1 cellular context compared by ENCODE assay signal in the genomic region with DNA sequence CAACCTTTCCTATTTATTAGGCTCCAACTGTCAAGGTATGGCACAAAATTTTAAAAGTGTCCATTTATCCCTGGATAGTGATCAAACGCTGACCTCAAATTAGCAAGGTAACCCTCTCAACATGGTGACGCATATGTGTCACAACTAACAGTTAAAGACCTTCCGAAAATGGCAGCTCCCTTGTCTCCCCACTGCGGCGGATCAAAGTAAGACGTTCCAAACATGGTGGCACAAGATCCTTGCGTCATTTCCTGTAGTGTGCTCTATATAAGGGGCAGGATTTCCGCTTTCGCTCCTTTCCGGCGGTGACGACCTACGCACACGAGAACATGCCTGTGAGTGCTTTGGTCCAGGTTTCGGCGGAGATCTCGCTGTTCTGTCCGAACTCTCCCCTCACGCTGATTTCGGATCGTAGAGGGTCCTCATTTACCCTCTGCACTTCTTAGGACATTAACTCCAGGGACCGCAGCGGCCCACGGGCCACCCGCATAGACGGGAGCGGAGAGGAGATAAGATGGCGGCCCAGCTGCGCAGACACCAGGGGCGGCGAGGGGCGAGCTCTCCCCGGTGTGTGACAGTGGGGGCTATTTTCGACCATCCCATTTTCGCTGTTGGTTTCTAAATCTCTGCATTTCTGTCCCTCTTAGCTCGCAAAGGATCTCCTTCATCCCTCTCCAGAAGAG.
A peak's percentile ranks its signal among the peaks of the same experiment; 100 is the strongest.
TF ChIP-seq lines count a peak whose summit lies in the region.

A gene (plus strand): TSS at position 295 of the 683 bp plus-strand sequence. CDS start 35 bp downstream, at position 330.

TF ChIP-seq in HEK293, 187 proteins besides CTCF, POLR2A, EP300 and RAD21 (continued from another document and continues in another):
- TF ChIP-seq, protein P1, sequence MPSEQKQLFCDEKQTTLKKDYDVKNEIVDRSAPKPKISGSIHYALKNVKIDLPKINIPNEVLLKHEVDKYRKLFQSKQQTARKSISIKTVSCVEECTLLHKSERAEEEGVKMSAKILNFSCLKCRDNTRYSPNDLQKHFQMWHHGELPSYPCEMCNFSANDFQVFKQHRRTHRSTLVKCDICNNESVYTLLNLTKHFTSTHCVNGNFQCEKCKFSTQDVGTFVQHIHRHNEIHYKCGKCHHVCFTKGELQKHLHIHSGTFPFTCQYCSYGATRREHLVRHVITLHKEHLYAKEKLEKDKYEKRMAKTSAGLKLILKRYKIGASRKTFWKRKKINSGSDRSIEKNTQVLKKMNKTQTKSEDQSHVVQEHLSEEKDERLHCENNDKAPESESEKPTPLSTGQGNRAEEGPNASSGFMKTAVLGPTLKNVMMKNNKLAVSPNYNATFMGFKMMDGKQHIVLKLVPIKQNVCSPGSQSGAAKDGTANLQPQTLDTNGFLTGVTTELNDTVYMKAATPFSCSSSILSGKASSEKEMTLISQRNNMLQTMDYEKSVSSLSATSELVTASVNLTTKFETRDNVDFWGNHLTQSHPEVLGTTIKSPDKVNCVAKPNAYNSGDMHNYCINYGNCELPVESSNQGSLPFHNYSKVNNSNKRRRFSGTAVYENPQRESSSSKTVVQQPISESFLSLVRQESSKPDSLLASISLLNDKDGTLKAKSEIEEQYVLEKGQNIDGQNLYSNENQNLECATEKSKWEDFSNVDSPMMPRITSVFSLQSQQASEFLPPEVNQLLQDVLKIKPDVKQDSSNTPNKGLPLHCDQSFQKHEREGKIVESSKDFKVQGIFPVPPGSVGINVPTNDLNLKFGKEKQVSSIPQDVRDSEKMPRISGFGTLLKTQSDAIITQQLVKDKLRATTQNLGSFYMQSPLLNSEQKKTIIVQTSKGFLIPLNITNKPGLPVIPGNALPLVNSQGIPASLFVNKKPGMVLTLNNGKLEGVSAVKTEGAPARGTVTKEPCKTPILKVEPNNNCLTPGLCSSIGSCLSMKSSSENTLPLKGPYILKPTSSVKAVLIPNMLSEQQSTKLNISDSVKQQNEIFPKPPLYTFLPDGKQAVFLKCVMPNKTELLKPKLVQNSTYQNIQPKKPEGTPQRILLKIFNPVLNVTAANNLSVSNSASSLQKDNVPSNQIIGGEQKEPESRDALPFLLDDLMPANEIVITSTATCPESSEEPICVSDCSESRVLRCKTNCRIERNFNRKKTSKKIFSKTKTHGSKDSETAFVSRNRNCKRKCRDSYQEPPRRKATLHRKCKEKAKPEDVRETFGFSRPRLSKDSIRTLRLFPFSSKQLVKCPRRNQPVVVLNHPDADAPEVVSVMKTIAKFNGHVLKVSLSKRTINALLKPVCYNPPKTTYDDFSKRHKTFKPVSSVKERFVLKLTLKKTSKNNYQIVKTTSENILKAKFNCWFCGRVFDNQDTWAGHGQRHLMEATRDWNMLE (tag by site-specific recombination; conservative IDR thresholded peaks at IDR 0.05; ENCODE audit: low read depth) = peak; percentile 96
- TF ChIP-seq TCF7L2 (IDR thresholded peaks at IDR 0.05; ENCODE audit: borderline replicate concordance, low read depth, low read length) (peak; percentile 100), PRDM1 (tag by site-specific recombination; IDR thresholded peaks at IDR 0.05) (peak; percentile 39; the same call in 1 of the 2 replicates), ZNF514 (tag by site-specific recombination; IDR thresholded peaks at IDR 0.05) (no peak), ZNF677 (tag by site-specific recombination; IDR thresholded peaks at IDR 0.05) (no peak), MEIS1 (CRISPR knock-in tag; IDR thresholded peaks at IDR 0.05; ENCODE audit: borderline replicate concordance) (no peak), ZNF248 (tag by site-specific recombination; IDR thresholded peaks at IDR 0.05) (no peak), TRIM28 (IDR thresholded peaks at IDR 0.05; ENCODE audit: borderline replicate concordance, low read length) (peak; percentile 76; the same call in 1 of the 2 replicates), ZNF391 (tag by site-specific recombination; IDR thresholded peaks at IDR 0.05; ENCODE audit: borderline replicate concordance, low read depth) (peak; percentile 73; the same call in 1 of the 2 replicates), HOXA7 (CRISPR knock-in tag; IDR thresholded peaks at IDR 0.05; ENCODE audit: borderline replicate concordance) (no peak), ZNF777 (tag by site-specific recombination; IDR thresholded peaks at IDR 0.05; ENCODE audit: borderline replicate concordance) (peak; percentile 46; the same call in 1 of the 2 replicates), ZNF660 (tag by site-specific recombination; IDR thresholded peaks at IDR 0.05) (peak; percentile 93)
- TF ChIP-seq, protein P2, sequence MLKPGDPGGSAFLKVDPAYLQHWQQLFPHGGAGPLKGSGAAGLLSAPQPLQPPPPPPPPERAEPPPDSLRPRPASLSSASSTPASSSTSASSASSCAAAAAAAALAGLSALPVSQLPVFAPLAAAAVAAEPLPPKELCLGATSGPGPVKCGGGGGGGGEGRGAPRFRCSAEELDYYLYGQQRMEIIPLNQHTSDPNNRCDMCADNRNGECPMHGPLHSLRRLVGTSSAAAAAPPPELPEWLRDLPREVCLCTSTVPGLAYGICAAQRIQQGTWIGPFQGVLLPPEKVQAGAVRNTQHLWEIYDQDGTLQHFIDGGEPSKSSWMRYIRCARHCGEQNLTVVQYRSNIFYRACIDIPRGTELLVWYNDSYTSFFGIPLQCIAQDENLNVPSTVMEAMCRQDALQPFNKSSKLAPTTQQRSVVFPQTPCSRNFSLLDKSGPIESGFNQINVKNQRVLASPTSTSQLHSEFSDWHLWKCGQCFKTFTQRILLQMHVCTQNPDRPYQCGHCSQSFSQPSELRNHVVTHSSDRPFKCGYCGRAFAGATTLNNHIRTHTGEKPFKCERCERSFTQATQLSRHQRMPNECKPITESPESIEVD (tag by site-specific recombination; IDR thresholded peaks at IDR 0.05) = no peak; the same call in 1 of the 2 replicates
- TF ChIP-seq, protein P3, sequence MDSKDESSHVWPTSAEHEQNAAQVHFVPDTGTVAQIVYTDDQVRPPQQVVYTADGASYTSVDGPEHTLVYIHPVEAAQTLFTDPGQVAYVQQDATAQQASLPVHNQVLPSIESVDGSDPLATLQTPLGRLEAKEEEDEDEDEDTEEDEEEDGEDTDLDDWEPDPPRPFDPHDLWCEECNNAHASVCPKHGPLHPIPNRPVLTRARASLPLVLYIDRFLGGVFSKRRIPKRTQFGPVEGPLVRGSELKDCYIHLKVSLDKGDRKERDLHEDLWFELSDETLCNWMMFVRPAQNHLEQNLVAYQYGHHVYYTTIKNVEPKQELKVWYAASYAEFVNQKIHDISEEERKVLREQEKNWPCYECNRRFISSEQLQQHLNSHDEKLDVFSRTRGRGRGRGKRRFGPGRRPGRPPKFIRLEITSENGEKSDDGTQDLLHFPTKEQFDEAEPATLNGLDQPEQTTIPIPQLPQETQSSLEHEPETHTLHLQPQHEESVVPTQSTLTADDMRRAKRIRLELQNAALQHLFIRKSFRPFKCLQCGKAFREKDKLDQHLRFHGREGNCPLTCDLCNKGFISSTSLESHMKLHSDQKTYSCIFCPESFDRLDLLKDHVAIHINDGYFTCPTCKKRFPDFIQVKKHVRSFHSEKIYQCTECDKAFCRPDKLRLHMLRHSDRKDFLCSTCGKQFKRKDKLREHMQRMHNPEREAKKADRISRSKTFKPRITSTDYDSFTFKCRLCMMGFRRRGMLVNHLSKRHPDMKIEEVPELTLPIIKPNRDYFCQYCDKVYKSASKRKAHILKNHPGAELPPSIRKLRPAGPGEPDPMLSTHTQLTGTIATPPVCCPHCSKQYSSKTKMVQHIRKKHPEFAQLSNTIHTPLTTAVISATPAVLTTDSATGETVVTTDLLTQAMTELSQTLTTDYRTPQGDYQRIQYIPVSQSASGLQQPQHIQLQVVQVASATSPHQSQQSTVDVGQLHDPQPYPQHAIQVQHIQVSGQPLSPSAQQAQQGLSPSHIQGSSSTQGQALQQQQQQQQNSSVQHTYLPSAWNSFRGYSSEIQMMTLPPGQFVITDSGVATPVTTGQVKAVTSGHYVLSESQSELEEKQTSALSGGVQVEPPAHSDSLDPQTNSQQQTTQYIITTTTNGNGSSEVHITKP (tag by site-specific recombination; IDR thresholded peaks at IDR 0.05) = peak; percentile 97
- TF ChIP-seq, protein P4, sequence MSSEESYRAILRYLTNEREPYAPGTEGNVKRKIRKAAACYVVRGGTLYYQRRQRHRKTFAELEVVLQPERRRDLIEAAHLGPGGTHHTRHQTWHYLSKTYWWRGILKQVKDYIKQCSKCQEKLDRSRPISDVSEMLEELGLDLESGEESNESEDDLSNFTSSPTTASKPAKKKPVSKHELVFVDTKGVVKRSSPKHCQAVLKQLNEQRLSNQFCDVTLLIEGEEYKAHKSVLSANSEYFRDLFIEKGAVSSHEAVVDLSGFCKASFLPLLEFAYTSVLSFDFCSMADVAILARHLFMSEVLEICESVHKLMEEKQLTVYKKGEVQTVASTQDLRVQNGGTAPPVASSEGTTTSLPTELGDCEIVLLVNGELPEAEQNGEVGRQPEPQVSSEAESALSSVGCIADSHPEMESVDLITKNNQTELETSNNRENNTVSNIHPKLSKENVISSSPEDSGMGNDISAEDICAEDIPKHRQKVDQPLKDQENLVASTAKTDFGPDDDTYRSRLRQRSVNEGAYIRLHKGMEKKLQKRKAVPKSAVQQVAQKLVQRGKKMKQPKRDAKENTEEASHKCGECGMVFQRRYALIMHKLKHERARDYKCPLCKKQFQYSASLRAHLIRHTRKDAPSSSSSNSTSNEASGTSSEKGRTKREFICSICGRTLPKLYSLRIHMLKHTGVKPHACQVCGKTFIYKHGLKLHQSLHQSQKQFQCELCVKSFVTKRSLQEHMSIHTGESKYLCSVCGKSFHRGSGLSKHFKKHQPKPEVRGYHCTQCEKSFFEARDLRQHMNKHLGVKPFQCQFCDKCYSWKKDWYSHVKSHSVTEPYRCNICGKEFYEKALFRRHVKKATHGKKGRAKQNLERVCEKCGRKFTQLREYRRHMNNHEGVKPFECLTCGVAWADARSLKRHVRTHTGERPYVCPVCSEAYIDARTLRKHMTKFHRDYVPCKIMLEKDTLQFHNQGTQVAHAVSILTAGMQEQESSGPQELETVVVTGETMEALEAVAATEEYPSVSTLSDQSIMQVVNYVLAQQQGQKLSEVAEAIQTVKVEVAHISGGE (tag by site-specific recombination; conservative IDR thresholded peaks at IDR 0.05; ENCODE audit: low read depth) = peak; percentile 98
- TF ChIP-seq, protein P5, sequence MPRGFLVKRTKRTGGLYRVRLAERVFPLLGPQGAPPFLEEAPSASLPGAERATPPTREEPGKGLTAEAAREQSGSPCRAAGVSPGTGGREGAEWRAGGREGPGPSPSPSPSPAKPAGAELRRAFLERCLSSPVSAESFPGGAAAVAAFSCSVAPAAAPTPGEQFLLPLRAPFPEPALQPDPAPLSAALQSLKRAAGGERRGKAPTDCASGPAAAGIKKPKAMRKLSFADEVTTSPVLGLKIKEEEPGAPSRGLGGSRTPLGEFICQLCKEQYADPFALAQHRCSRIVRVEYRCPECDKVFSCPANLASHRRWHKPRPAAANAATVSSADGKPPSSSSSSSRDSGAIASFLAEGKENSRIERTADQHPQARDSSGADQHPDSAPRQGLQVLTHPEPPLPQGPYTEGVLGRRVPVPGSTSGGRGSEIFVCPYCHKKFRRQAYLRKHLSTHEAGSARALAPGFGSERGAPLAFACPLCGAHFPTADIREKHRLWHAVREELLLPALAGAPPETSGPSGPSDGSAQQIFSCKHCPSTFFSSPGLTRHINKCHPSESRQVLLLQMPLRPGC (tag by site-specific recombination; IDR thresholded peaks at IDR 0.05) = peak; percentile 78; the same call in 1 of the 2 replicates
- TF ChIP-seq, protein P6, sequence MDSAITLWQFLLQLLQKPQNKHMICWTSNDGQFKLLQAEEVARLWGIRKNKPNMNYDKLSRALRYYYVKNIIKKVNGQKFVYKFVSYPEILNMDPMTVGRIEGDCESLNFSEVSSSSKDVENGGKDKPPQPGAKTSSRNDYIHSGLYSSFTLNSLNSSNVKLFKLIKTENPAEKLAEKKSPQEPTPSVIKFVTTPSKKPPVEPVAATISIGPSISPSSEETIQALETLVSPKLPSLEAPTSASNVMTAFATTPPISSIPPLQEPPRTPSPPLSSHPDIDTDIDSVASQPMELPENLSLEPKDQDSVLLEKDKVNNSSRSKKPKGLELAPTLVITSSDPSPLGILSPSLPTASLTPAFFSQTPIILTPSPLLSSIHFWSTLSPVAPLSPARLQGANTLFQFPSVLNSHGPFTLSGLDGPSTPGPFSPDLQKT (IDR thresholded peaks at IDR 0.05; ENCODE audit: borderline replicate concordance, low read depth, low read length) = peak; percentile 81
- TF ChIP-seq, protein P7, sequence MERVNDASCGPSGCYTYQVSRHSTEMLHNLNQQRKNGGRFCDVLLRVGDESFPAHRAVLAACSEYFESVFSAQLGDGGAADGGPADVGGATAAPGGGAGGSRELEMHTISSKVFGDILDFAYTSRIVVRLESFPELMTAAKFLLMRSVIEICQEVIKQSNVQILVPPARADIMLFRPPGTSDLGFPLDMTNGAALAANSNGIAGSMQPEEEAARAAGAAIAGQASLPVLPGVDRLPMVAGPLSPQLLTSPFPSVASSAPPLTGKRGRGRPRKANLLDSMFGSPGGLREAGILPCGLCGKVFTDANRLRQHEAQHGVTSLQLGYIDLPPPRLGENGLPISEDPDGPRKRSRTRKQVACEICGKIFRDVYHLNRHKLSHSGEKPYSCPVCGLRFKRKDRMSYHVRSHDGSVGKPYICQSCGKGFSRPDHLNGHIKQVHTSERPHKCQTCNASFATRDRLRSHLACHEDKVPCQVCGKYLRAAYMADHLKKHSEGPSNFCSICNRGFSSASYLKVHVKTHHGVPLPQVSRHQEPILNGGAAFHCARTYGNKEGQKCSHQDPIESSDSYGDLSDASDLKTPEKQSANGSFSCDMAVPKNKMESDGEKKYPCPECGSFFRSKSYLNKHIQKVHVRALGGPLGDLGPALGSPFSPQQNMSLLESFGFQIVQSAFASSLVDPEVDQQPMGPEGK (tag by site-specific recombination; IDR thresholded peaks at IDR 0.05) = peak; percentile 37; the same call in 1 of the 2 replicates
- TF ChIP-seq, protein P8, sequence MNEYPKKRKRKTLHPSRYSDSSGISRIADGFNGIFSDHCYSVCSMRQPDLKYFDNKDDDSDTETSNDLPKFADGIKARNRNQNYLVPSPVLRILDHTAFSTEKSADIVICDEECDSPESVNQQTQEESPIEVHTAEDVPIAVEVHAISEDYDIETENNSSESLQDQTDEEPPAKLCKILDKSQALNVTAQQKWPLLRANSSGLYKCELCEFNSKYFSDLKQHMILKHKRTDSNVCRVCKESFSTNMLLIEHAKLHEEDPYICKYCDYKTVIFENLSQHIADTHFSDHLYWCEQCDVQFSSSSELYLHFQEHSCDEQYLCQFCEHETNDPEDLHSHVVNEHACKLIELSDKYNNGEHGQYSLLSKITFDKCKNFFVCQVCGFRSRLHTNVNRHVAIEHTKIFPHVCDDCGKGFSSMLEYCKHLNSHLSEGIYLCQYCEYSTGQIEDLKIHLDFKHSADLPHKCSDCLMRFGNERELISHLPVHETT (tag by site-specific recombination; IDR thresholded peaks at IDR 0.05) = peak; percentile 90
- TF ChIP-seq, protein P9, sequence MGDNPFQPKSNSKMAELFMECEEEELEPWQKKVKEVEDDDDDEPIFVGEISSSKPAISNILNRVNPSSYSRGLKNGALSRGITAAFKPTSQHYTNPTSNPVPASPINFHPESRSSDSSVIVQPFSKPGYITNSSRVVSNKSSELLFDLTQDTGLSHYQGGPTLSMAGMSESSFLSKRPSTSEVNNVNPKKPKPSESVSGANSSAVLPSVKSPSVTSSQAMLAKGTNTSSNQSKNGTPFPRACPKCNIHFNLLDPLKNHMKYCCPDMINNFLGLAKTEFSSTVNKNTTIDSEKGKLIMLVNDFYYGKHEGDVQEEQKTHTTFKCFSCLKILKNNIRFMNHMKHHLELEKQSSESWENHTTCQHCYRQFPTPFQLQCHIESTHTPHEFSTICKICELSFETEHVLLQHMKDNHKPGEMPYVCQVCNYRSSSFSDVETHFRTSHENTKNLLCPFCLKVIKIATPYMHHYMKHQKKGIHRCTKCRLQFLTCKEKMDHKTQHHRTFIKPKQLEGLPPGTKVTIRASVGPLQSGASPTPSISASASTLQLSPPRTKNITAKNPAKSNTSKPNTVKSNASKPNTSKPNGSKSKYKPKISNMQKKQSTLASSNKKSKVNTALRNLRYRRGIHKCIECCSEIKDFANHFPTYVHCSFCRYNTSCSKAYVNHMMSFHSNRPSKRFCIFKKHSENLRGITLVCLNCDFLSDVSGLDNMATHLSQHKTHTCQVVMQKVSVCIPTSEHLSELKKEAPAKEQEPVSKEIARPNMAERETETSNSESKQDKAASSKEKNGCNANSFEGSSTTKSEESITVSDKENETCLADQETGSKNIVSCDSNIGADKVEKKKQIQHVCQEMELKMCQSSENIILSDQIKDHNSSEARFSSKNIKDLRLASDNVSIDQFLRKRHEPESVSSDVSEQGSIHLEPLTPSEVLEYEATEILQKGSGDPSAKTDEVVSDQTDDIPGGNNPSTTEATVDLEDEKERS (tag by site-specific recombination; IDR thresholded peaks at IDR 0.05) = no peak
